7 cellular contexts compared by ENCODE assay signal in the genomic region with DNA sequence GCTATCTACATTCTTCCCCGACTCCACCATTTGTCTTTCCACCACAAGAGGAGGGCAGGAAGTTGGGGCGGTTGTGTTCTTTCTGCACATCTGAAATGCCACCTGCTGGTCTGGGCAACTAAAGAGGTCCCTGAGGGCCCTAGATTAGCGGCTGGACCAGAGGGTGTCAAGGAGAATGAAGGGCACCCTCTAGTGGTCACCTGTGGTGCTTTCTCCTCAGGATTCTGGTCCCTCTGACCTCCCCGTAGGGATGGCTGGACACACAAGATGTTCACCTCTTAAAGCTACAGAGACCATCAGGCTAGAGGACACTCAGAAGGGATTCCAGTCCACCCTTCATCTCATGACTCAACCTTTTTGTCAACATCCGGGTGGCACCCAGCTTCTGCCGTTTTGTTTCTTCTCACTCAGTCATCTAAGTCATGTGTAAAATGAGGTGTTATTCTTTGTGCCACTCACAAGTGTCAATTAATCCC. TPM values are rescaled to one million over a fixed set of nuclear protein-coding genes. Genes with fewer than 3 reads are reported as not detected.
A peak's percentile ranks its signal among the peaks of the same experiment; 100 is the strongest.
DNase-seq lines count a peak whose midpoint lies in the region; ATAC-seq and TF ChIP-seq lines count a peak whose summit lies in the region.

No MANE protein-coding gene starts in this region.

- peak; percentile 98 for TF ChIP-seq CTCF in OCI-LY1 (IDR thresholded peaks at IDR 0.05; ENCODE audit: low read length)

- peaks cover 6% of the 10 kb centered on the region for H3K36me3 Mint-ChIP-seq in activated naive CD8-positive, alpha-beta T cell treated with anti-CD3 and anti-CD28 coated beads, Interleukin-2, amount 10 ng/mL, durations not matched to agents 7 days and 5 days

- H3K4me1 ChIP-seq in OCI-LY1 (ENCODE audit: insufficient read depth, low read length, severe bottlenecking) (peaks cover 60% of the 10 kb centered on the region), iPS DF 6.9 (ENCODE audit: control insufficient read depth, insufficient read depth, low read length) (no peaks in the 10 kb centered on the region)

- H3K27me3 ChIP-seq in OCI-LY1 (ENCODE audit: insufficient read depth, low read length) (no peaks in the 10 kb centered on the region), iPS DF 6.9 (ENCODE audit: control insufficient read depth, insufficient read depth, low read length) (no peaks in the 10 kb centered on the region)

- no peaks in the 10 kb centered on the region for H3K36me3 ChIP-seq in OCI-LY1 (ENCODE audit: insufficient read depth, low read length)
- no peaks in the 10 kb centered on the region for H3K36me3 ChIP-seq in iPS DF 6.9 (ENCODE audit: control insufficient read depth, insufficient read depth, low read length)

- H3K9me3 Mint-ChIP-seq in activated naive CD8-positive, alpha-beta T cell treated with anti-CD3 and anti-CD28 coated beads, Interleukin-2, amount 10 ng/mL, durations not matched to agents 7 days and 5 days, result peaks cover 2% of the 10 kb centered on the region

- H3K4me3 Mint-ChIP-seq in activated naive CD8-positive, alpha-beta T cell treated with anti-CD3 and anti-CD28 coated beads, Interleukin-2, amount 10 ng/mL, durations not matched to agents 7 days and 5 days, result no peak overlapping the region

- WGBS in iPS DF 6.9 (ENCODE audit: insufficient coverage, insufficient read length), result no CpG with 5 or more reads among the region's 6 CpGs

- DNase-seq in GM03348 (ENCODE audit: low spot score) (peak; percentile 78), iPS DF 6.9 (ENCODE audit: low read depth, low spot score) (peak; percentile 83), NCI-H446 treated with DMSO at 0.1 percent for 48 hours (lab: John Stamatoyannopoulos, UW) (no peak)
- DNase-seq in activated naive CD8-positive, alpha-beta T cell treated with anti-CD3 and anti-CD28 coated beads, Interleukin-2, amount 10 ng/mL, durations not matched to agents 7 days and 5 days, result peak; percentile 46
- peak; percentile 11 for DNase-seq in stimulated activated CD8-positive, alpha-beta memory T cell treated with anti-CD3 and anti-CD28 coated beads, Interleukin-15, amount 100 ng/mL, for 1 hour (ENCODE audit: low read depth)

- peak; percentile 40 for ATAC-seq in HG03095 (IDR thresholded peaks at IDR 0.05; ENCODE audit: unreplicated experiment)
- peak; percentile 69 for ATAC-seq in activated naive CD8-positive, alpha-beta T cell treated with anti-CD3 and anti-CD28 coated beads, Interleukin-2, amount 10 ng/mL, durations not matched to agents 7 days and 5 days (ENCODE audit: low read depth)

- no peaks in the 10 kb centered on the region for H4K20me1 ChIP-seq in OCI-LY1 (ENCODE audit: insufficient read depth, low read length)

- H3K4me3 ChIP-seq in OCI-LY1 (ENCODE audit: low read depth, low read length, poor library complexity, severe bottlenecking) (no peak overlapping the region), iPS DF 6.9 (ENCODE audit: low read length) (no peak overlapping the region)

- no peak overlapping the region for H2AFZ ChIP-seq in OCI-LY1 (ENCODE audit: low read length)

- peak overlapping the region; percentile 63 for H3K27ac Mint-ChIP-seq in activated naive CD8-positive, alpha-beta T cell treated with anti-CD3 and anti-CD28 coated beads, Interleukin-2, amount 10 ng/mL, durations not matched to agents 7 days and 5 days

- no peak overlapping the region for H3K9ac ChIP-seq in OCI-LY1 (ENCODE audit: low read length)

- no peak overlapping the region for H3K4me2 ChIP-seq in OCI-LY1 (ENCODE audit: low read length)

- H3K79me2 ChIP-seq in OCI-LY1 (ENCODE audit: insufficient read depth, low read length), result no peaks in the 10 kb centered on the region

- POLR2A ChIA-PET in activated naive CD8-positive, alpha-beta T cell treated with anti-CD3 and anti-CD28 coated beads, Interleukin-2, amount 10 ng/mL, durations not matched to agents 7 days and 5 days (lab: Charles Lee), result interaction anchor here (1.7 kb wide), 1 partner anchor 10 kb away, joined by 8 read pairs; no protein-coding TSS in a partner anchor

- H3K27ac ChIP-seq in OCI-LY1 (ENCODE audit: low read depth, low read length, poor library complexity, severe bottlenecking) (peak overlapping the region; percentile 66), iPS DF 6.9 (ENCODE audit: low read length) (no peak overlapping the region)

- H3K4me1 Mint-ChIP-seq in activated naive CD8-positive, alpha-beta T cell treated with anti-CD3 and anti-CD28 coated beads, Interleukin-2, amount 10 ng/mL, durations not matched to agents 7 days and 5 days, result peaks cover 18% of the 10 kb centered on the region

- H3K9me2 ChIP-seq in OCI-LY1 (ENCODE audit: low read depth, low read length), result no peaks in the 10 kb centered on the region

- H3K9me3 ChIP-seq in OCI-LY1 (ENCODE audit: low read length), result no peaks in the 10 kb centered on the region
- no peaks in the 10 kb centered on the region for H3K9me3 ChIP-seq in iPS DF 6.9 (ENCODE audit: control insufficient read depth, insufficient read depth, low read length)

- H3K27me3 Mint-ChIP-seq in activated naive CD8-positive, alpha-beta T cell treated with anti-CD3 and anti-CD28 coated beads, Interleukin-2, amount 10 ng/mL, durations not matched to agents 7 days and 5 days, result no peaks in the 10 kb centered on the region

- no peaks in the 10 kb centered on the region for H3F3A ChIP-seq in OCI-LY1 (ENCODE audit: insufficient read depth, low read length)

RNA-seq across cellular contexts. Expression of gene SCIMP, which starts 2.9 kb away (rescaled TPM):
- under 1 TPM in 1 of 2 experiments, not detected in 1; 0.33 TPM for total RNA-seq in activated naive CD8-positive, alpha-beta T cell treated with anti-CD3 and anti-CD28 coated beads, Interleukin-2, amount 10 ng/mL, durations not matched to agents 7 days and 5 days

RNA-seq across cellular contexts. Expression of gene RABEP1, which starts 44.5 kb away (rescaled TPM):
- 10 to 100 TPM; 39.2 to 42.0 TPM for total RNA-seq in activated naive CD8-positive, alpha-beta T cell treated with anti-CD3 and anti-CD28 coated beads, Interleukin-2, amount 10 ng/mL, durations not matched to agents 7 days and 5 days

RNA-seq across cellular contexts. Expression of gene ZNF594, which starts 45.9 kb away (rescaled TPM):
- 10 to 100 TPM; 17.2 to 17.5 TPM for total RNA-seq in activated naive CD8-positive, alpha-beta T cell treated with anti-CD3 and anti-CD28 coated beads, Interleukin-2, amount 10 ng/mL, durations not matched to agents 7 days and 5 days
